Comparison of ENCODE assay signal across 9 cellular contexts in genomic region chr15:52040167-52040900, GRCh38. TPM values are rescaled to one million over a fixed set of nuclear protein-coding genes. Genes with fewer than 3 reads are reported as not detected.
A peak's percentile ranks its signal among the peaks of the same experiment; 100 is the strongest.
DNase-seq lines count a peak whose midpoint lies in the region; ATAC-seq and TF ChIP-seq lines count a peak whose summit lies in the region.
"Had no signal": no experiment of that assay in that cellular context is flagged by ENCODE, and none has a peak within 500 bp of the region (broad histone marks: within the 10 kb centered on the region; RNA-seq: fewer than 3 reads in every experiment).

No MANE protein-coding gene starts in this region.

- in situ Hi-C loops in GM13977 (cut with MboI; ENCODE audit: low pct_unique_long_range_greater_than_20kb, low sequenced_read_pairs, unreplicated experiment) = no loop called here

- intact Hi-C loops in natural killer cell (cut with micrococcal nuclease) = no loop called here
- intact Hi-C loops in lower leg skin (cut with DNase I; ENCODE audit: low total_unique reads) = no loop called here
- intact Hi-C loops in colonic mucosa (cut with DNase I) = no loop called here

- H3K4me1 Mint-ChIP-seq in natural killer cell = peaks cover 31 to 34% of the 10 kb centered on the region in 2 donors
- H3K4me1 Mint-ChIP-seq in natural killer cell treated with Interleukin-12 subunit alpha and Interleukin-12 subunit beta and Interleukin-15 and Interleukin-18, amount 100 ng/mL, for 72 hours (ENCODE audit: low read depth in 2 of 2) = peaks cover 32 to 35% of the 10 kb centered on the region in 2 donors

- no peak overlapping the region for H3K27ac ChIP-seq in colonic mucosa

- H3K36me3 Mint-ChIP-seq in natural killer cell = no peaks in the 10 kb centered on the region
- H3K36me3 Mint-ChIP-seq in natural killer cell treated with Interleukin-12 subunit alpha and Interleukin-12 subunit beta and Interleukin-15 and Interleukin-18, amount 100 ng/mL, for 72 hours = no peaks in the 10 kb centered on the region

- H3K27me3 Mint-ChIP-seq in natural killer cell (ENCODE audit: low read depth in 2 of 2) = no peaks in the 10 kb centered on the region
- no peaks in the 10 kb centered on the region for H3K27me3 Mint-ChIP-seq in natural killer cell treated with Interleukin-12 subunit alpha and Interleukin-12 subunit beta and Interleukin-15 and Interleukin-18, amount 100 ng/mL, for 72 hours

- no peak for DNase-seq in natural killer cell
- DNase-seq in natural killer cell treated with Interleukin-12 subunit alpha and Interleukin-12 subunit beta and Interleukin-15 and Interleukin-18, amount 100 ng/mL, for 72 hours (ENCODE audit: low spot score) = no peak
- DNase-seq in amniotic epithelial cell (ENCODE audit: low read depth) = peak; percentile 59
- no peak for DNase-seq in left lobe of liver (ENCODE audit: low spot score)
- no peak for DNase-seq in GM13977 (ENCODE audit: low spot score)
- no peak for DNase-seq in lower leg skin (ENCODE audit: low spot score in 2 of 2)
- DNase-seq in colonic mucosa = no peak
- DNase-seq: activated T-cell treated with anti-CD3 and anti-CD28 coated beads, Interleukin-2, amount 50 U/mL, for 1 hour had no signal

- no peaks in the 10 kb centered on the region for H3K9me3 ChIP-seq in colonic mucosa

- TF ChIP-seq POLR2A in lower leg skin (IDR thresholded peaks at IDR 0.05) = no peak

- ATAC-seq in natural killer cell = peak in 1 of 3 donors; percentile 20
- ATAC-seq in natural killer cell treated with Interleukin-12 subunit alpha and Interleukin-12 subunit beta and Interleukin-15 and Interleukin-18, amount 100 ng/mL, for 72 hours = no peak
- peak; percentile 56 for ATAC-seq in left lobe of liver
- ATAC-seq in GM18502 (IDR thresholded peaks at IDR 0.05; ENCODE audit: poor library complexity, unreplicated experiment) = no peak

- TF ChIP-seq CTCF in natural killer cell (IDR thresholded peaks at IDR 0.05) (no peak), GM13977 (IDR thresholded peaks at IDR 0.05; ENCODE audit: extremely low read depth, insufficient read depth, missing control alignments) (no peak), lower leg skin (IDR thresholded peaks at IDR 0.05) (no peak), colonic mucosa (IDR thresholded peaks at IDR 0.05) (no peak)

- no peak overlapping the region for H3K4me3 ChIP-seq in lower leg skin (ENCODE audit: low read depth, poor library complexity, severe bottlenecking)
- H3K4me3 ChIP-seq in colonic mucosa = no peak overlapping the region

- no peaks in the 10 kb centered on the region for H3K36me3 ChIP-seq in colonic mucosa

- peaks cover 21% of the 10 kb centered on the region for H3K4me1 ChIP-seq in colonic mucosa

- H3K9me3 Mint-ChIP-seq in natural killer cell = no peaks in the 10 kb centered on the region
- H3K9me3 Mint-ChIP-seq in natural killer cell treated with Interleukin-12 subunit alpha and Interleukin-12 subunit beta and Interleukin-15 and Interleukin-18, amount 100 ng/mL, for 72 hours = no peaks in the 10 kb centered on the region

- 49 to 55% methylated on average over 1 of the region's 1 CpG for WGBS in lower leg skin, 2 donors

- peak overlapping the region; percentile 22 to 35 for H3K27ac Mint-ChIP-seq in natural killer cell
- no peak overlapping the region for H3K27ac Mint-ChIP-seq in natural killer cell treated with Interleukin-12 subunit alpha and Interleukin-12 subunit beta and Interleukin-15 and Interleukin-18, amount 100 ng/mL, for 72 hours

- no peak overlapping the region for H3K4me3 Mint-ChIP-seq in natural killer cell
- no peak overlapping the region for H3K4me3 Mint-ChIP-seq in natural killer cell treated with Interleukin-12 subunit alpha and Interleukin-12 subunit beta and Interleukin-15 and Interleukin-18, amount 100 ng/mL, for 72 hours

- no peak overlapping the region for H3K9ac ChIP-seq in colonic mucosa (ENCODE audit: low read depth in 2 of 2, low read length in 2 of 2)

- H3K27me3 ChIP-seq in colonic mucosa = no peaks in the 10 kb centered on the region

RNA-seq across cellular contexts. Expression of gene MAPK6, which starts 21.3 kb away (rescaled TPM):
- total RNA-seq in natural killer cell = 10 to 100 TPM; 33.0 to 36.2 (median 33.1) TPM
- 10 to 100 TPM; 65.8 to 89.1 TPM for total RNA-seq in natural killer cell treated with Interleukin-12 subunit alpha and Interleukin-12 subunit beta and Interleukin-15 and Interleukin-18, amount 100 ng/mL, for 72 hours
- total RNA-seq in left lobe of liver = 20.0 TPM
- 10 to 100 TPM; 48.8 to 73.1 (median 54.5) TPM for total RNA-seq in lower leg skin
- total RNA-seq in colonic mucosa = 10 to 100 TPM; 47.5 to 71.9 TPM

Comparison
In these comparisons a context has a peak if more than half of its experiments do, and no peak if none do; other contexts are left out.
1. H3K27ac Mint-ChIP-seq: peak in natural killer cell (2 of 2); none in natural killer cell treated with Interleukin-12 subunit alpha and Interleukin-12 subunit beta and Interleukin-15 and Interleukin-18, amount 100 ng/mL, for 72 hours (0 of 2).